In genomic region chr9:88991066-88992030, GRCh38 we compare ENCODE assay signal across 8 cellular contexts. TPM values are rescaled to one million over a fixed set of nuclear protein-coding genes. Genes with fewer than 3 reads are reported as not detected.
DNase-seq lines count a peak whose midpoint lies in the region; ATAC-seq and TF ChIP-seq lines count a peak whose summit lies in the region.

S1PR3 (plus strand) TSS chr9:88991468; CDS start chr9:89001201, 9,733 bp downstream.

- TF ChIP-seq CTCF in dorsolateral prefrontal cortex (IDR thresholded peaks at IDR 0.05 in 54 of 56, conservative IDR thresholded peaks at IDR 0.05 in 2 of 56; ENCODE audit: low read depth in 1 of 56, partially characterized antibody in 56 of 56) (peak in 1 of 56 donors; percentile 16), lung (IDR thresholded peaks at IDR 0.05; ENCODE audit: control extremely low read depth, extremely low read depth) (no peak)

- H3K9me3 ChIP-seq in SK-N-MC (ENCODE audit: low read depth, low read length), result no peaks in the 10 kb centered on the region
- peaks cover 0 to 1% of the 10 kb centered on the region in 2 donors for H3K9me3 ChIP-seq in lung (ENCODE audit: control insufficient read depth in 2 of 2, insufficient read depth in 1 of 2, low read length in 1 of 2)

- H3K4me3 ChIP-seq in SK-N-MC, result peak within 1 kb of the TSS; percentile 77
- H3K4me3 ChIP-seq in dorsolateral prefrontal cortex, result peak within 1 kb of the TSS; percentile 31 to 78 (median 64)
- peak within 1 kb of the TSS; percentile 54 for H3K4me3 ChIP-seq in lung

- H3K27me3 ChIP-seq in dorsolateral prefrontal cortex (peaks cover 0 to 39% (median 9%) of the 10 kb centered on the region in 45 donors), lung (ENCODE audit: control insufficient read depth, insufficient read depth) (no peaks in the 10 kb centered on the region)

- ATAC-seq in lung (ENCODE audit: insufficient read depth, low FRiP score) (peak; percentile 76), GM19467 (IDR thresholded peaks at IDR 0.05; ENCODE audit: unreplicated experiment) (no peak)

- DNase-seq in EH (ENCODE audit: low read depth) (peak; percentile 57), SK-N-MC (ENCODE audit: low read depth, low spot score) (no peak), dorsolateral prefrontal cortex (no peak), lung (ENCODE audit: low spot score) (peak; percentile 44), middle frontal gyrus (ENCODE audit: extremely low spot score, low spot score) (no peak), COR-L47 (lab: John Stamatoyannopoulos, UW) (no peak)
- DNase-seq in stimulated activated CD8-positive, alpha-beta memory T cell treated with anti-CD3 and anti-CD28 coated beads, Interleukin-4, amount 100 ng/mL, for 48 hours, result peak; percentile 57

- intact Hi-C loops in dorsolateral prefrontal cortex (cut with DNase I), result loop anchor here in 1 of 2 donors (10.0 kb wide), 1 partner anchor 917 kb away; no protein-coding TSS in a partner anchor

- H3K27ac ChIP-seq in SK-N-MC, result no peak within 1 kb of the TSS
- peak within 1 kb of the TSS in 13 of 59 donors; percentile 12 to 66 (median 39) for H3K27ac ChIP-seq in dorsolateral prefrontal cortex
- peak within 1 kb of the TSS; percentile 44 to 47 for H3K27ac ChIP-seq in lung (ENCODE audit: low read depth in 1 of 2, low read length in 1 of 2)

- H3K4me1 ChIP-seq in lung (ENCODE audit: control insufficient read depth in 2 of 2, insufficient read depth in 2 of 2, low read length in 2 of 2), result peaks cover 2 to 10% of the 10 kb centered on the region in 2 donors

- H3K9ac ChIP-seq in SK-N-MC (ENCODE audit: insufficient read length), result peak within 1 kb of the TSS; percentile 5

- H3K36me3 ChIP-seq in SK-N-MC (ENCODE audit: insufficient read depth, low read length), result no peaks in the 10 kb centered on the region
- H3K36me3 ChIP-seq in lung (ENCODE audit: control insufficient read depth in 2 of 2, insufficient read depth in 2 of 2, low read length in 2 of 2), result no peaks in the 10 kb centered on the region

- WGBS in lung, 2 donors, result 1 to 2% methylated on average over 71 to 92 of the region's 93 CpGs

RNA-seq across cellular contexts. Expression of gene S1PR3, which starts in this region (rescaled TPM):
- 10 to 100 TPM in 37 of 120 experiments, 1 to 10 TPM in 83; 3.0 to 25.8 (median 8.4) TPM for total RNA-seq in dorsolateral prefrontal cortex
- total RNA-seq in lung, result 10 to 100 TPM; 14.5 to 38.7 TPM
- 10 to 100 TPM in 1 of 2 donors, 1 to 10 TPM in 1; 2.8 to 14.0 TPM for polyA plus RNA-seq in lung

Comparison
In these comparisons a context has a peak if more than half of its experiments do, and no peak if none do; other contexts are left out.
1. DNase-seq: peak in EH (single experiment), lung (single experiment) and stimulated activated CD8-positive, alpha-beta memory T cell treated with anti-CD3 and anti-CD28 coated beads, Interleukin-4, amount 100 ng/mL, for 48 hours (single experiment); none in SK-N-MC (single experiment), dorsolateral prefrontal cortex (0 of 10), middle frontal gyrus (single experiment) and COR-L47 (single experiment).
2. Peak in every context shown above with its lines, with median percentiles within 50 percentile points of each other: H3K4me3 ChIP-seq.